ENCODE assay signal across 8 cellular contexts in the genomic region with DNA sequence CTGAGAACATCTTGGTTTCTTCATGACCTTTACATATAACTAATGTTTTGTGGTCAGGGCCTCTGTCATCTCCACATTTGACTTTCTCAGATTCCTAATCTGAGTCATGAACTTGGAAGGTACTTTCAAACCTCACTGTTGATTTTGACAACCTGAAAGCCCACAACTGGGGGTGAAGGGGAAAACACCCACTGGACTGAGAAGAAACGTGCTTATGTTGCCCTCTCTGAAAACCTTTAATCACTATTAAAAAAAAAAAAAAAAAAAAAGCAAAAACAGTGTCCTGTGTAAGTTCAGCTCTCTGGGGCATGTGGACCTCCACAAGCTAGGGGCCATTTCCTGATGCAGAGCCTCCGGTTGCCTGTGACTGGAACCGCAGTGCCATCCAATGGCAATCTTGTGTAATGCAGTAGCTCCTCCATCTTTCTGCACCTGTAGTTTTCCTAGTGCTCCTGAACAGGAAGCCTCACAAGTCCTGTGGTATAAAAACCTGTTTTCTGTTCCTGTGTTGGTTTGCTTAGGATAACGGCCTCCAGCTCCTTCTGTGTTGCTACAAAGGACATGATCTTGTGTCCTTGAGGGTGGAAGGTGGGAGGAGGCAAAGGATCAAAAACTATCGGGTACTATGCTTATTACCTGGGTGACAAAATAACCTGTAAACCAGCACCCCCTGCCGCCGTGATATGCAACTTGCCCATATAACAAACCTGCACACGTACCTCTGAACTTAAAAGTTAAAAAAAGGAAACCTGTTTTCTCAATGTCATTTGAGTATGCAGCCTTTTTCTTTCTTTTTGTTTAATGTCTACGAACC.
A peak's percentile ranks its signal among the peaks of the same experiment; 100 is the strongest.
DNase-seq lines count a peak whose midpoint lies in the region; ATAC-seq and TF ChIP-seq lines count a peak whose summit lies in the region.

No MANE protein-coding gene starts in this region.

- H3K4me3 ChIP-seq in esophagus squamous epithelium, result no peak overlapping the region

- no peaks in the 10 kb centered on the region for H3K4me1 Mint-ChIP-seq in progenitor cell of endocrine pancreas (ENCODE audit: low read depth)

- no peaks in the 10 kb centered on the region for H3K36me3 Mint-ChIP-seq in progenitor cell of endocrine pancreas (ENCODE audit: insufficient read depth)

- H3K9me3 Mint-ChIP-seq in progenitor cell of endocrine pancreas (ENCODE audit: low read depth), result no peaks in the 10 kb centered on the region

- no peak overlapping the region for H3K27ac ChIP-seq in esophagus squamous epithelium

- no peaks in the 10 kb centered on the region for H3K9me3 ChIP-seq in esophagus squamous epithelium

- no peaks in the 10 kb centered on the region for H3K36me3 ChIP-seq in esophagus squamous epithelium

- no peak for TF ChIP-seq POLR2A in esophagus squamous epithelium (IDR thresholded peaks at IDR 0.05)

- TF ChIP-seq CTCF in esophagus squamous epithelium (IDR thresholded peaks at IDR 0.05) (peak in 5 of 6 experiments; percentile 47 to 75 (median 50)), progenitor cell of endocrine pancreas (IDR thresholded peaks at IDR 0.05; ENCODE audit: unreplicated experiment) (peak; percentile 78)

- H3K4me1 ChIP-seq in esophagus squamous epithelium, result no peaks in the 10 kb centered on the region

- no peak overlapping the region for H3K27ac Mint-ChIP-seq in progenitor cell of endocrine pancreas

- ATAC-seq in GM21381 (IDR thresholded peaks at IDR 0.05; ENCODE audit: unreplicated experiment) (peak; percentile 84), HG03520 (IDR thresholded peaks at IDR 0.05; ENCODE audit: unreplicated experiment) (peak; percentile 81)

- H3K4me3 Mint-ChIP-seq in progenitor cell of endocrine pancreas (ENCODE audit: low read depth), result peak overlapping the region; percentile 50

- 16 to 19% methylated on average over 9 of the region's 9 CpGs for WGBS in esophagus squamous epithelium, 2 donors

- peaks cover 2% of the 10 kb centered on the region for H3K27me3 Mint-ChIP-seq in progenitor cell of endocrine pancreas

- H3K27me3 ChIP-seq in esophagus squamous epithelium, result no peaks in the 10 kb centered on the region

- DNase-seq in ELF-1 (ENCODE audit: low read depth, low spot score), result peak; percentile 92
- DNase-seq in NCI-H345 treated with DMSO at 0.1 percent for 48 hours (lab: John Stamatoyannopoulos, UW; ENCODE audit: unreplicated experiment), result peak; percentile 87
- peak; percentile 47 to 65 for DNase-seq in activated CD4-positive, alpha-beta T cell treated with anti-CD3 and anti-CD28 coated beads, Interleukin-2, amount 50 U/mL, for 48 hours
- DNase-seq in esophagus squamous epithelium (lab: John Stamatoyannopoulos, UW), result no peak
- peak; percentile 68 for DNase-seq in progenitor cell of endocrine pancreas (ENCODE audit: low spot score, unreplicated experiment)
- DNase-seq in GM03348 (ENCODE audit: low spot score), result no peak

- intact Hi-C loops in esophagus squamous epithelium (cut with DNase I), result no loop called here

Comparison
In these comparisons a context has a peak if more than half of its experiments do, and no peak if none do; other contexts are left out.
1. DNase-seq: peak in ELF-1 (single experiment), NCI-H345 treated with DMSO at 0.1 percent for 48 hours (single experiment), activated CD4-positive, alpha-beta T cell treated with anti-CD3 and anti-CD28 coated beads, Interleukin-2, amount 50 U/mL, for 48 hours (2 of 2) and progenitor cell of endocrine pancreas (single experiment); none in esophagus squamous epithelium (single experiment) and GM03348 (single experiment).